Comparison of ENCODE assay signal across 14 cellular contexts in the genomic region with DNA sequence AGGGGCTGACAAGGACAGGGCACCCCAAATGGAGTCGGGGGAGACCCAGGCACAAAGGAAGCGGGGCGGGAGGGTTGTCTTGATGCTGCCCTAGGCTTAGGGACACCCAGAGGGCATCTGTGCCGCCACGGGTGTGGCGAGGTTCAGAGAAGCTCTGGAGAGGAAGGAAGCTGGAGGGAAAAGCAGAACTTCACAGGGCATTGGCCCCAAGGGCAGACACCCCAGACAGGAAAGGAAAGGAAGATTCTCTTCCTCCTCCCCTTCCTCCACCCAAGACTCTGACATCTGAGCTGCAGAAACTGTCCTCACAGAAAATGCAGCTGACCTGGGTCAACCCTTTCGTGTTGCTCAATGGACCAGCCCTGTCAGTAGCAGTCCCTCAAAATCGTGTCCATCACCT. TPM values are rescaled to one million over a fixed set of nuclear protein-coding genes. Genes with fewer than 3 reads are reported as not detected.
A peak's percentile ranks its signal among the peaks of the same experiment; 100 is the strongest.
DNase-seq lines count a peak whose midpoint lies in the region; ATAC-seq and TF ChIP-seq lines count a peak whose summit lies in the region.
"Had no signal": no experiment of that assay in that cellular context is flagged by ENCODE, and none has a peak within 500 bp of the region (broad histone marks: within the 10 kb centered on the region; RNA-seq: fewer than 3 reads in every experiment).

No MANE protein-coding gene starts in this region.

- H3F3A ChIP-seq in smooth muscle cell (ENCODE audit: low read depth), result no peaks in the 10 kb centered on the region

- no peak for TF ChIP-seq RAD21 in liver (IDR thresholded peaks at IDR 0.05)

- peaks cover 30% of the 10 kb centered on the region for H3K79me2 ChIP-seq in smooth muscle cell (ENCODE audit: low read depth)

- H3K4me3 ChIP-seq in liver (ENCODE audit: low read depth in 1 of 3, low read length in 3 of 3), result no peak overlapping the region
- no peak overlapping the region for H3K4me3 ChIP-seq in uterus
- H3K4me3 ChIP-seq in smooth muscle cell, result no peak overlapping the region

- DNase-seq in Right ventricle myocardium inferior (ENCODE audit: missing footprints), result peak; percentile 84
- DNase-seq in cardiac septum (ENCODE audit: low spot score), result no peak
- DNase-seq in activated T-helper 1 cell treated with anti-CD3 and anti-CD28 coated beads, Interleukin-12 subunit alpha, Interleukin-12 subunit beta, Interleukin-2, Interleukin-4 antibody, amounts not matched to agents 30 ng/mL and 10 ng/mL and 1 ng/mL, durations not matched to agents 14 hours and 24 hours and 36 hours (ENCODE audit: low spot score), result no peak
- no peak for DNase-seq in uterus
- no peak for DNase-seq in T1000 (lab: John Stamatoyannopoulos, UW)
- no peak for DNase-seq in smooth muscle cell (lab: John Stamatoyannopoulos, UW; ENCODE audit: unreplicated experiment)
- DNase-seq in midbrain (lab: John Stamatoyannopoulos, UW), result no peak
- DNase-seq: amniotic stem cell; naive B cell; NCI-H146; PC-3; stimulated activated CD4-positive, alpha-beta T cell treated with anti-CD3 and anti-CD28 coated beads, Interleukin-1b, Interleukin-23, amount 100 ng/mL, for 48 hours had no signal

- no peaks in the 10 kb centered on the region for H3K27me3 Mint-ChIP-seq in activated T-helper 1 cell treated with anti-CD3 and anti-CD28 coated beads, Interleukin-12 subunit alpha, Interleukin-12 subunit beta, Interleukin-2, Interleukin-4 antibody, amounts not matched to agents 30 ng/mL and 10 ng/mL and 1 ng/mL, durations not matched to agents 14 hours and 24 hours and 36 hours (ENCODE audit: insufficient read depth)

- no peak overlapping the region for H3K9ac ChIP-seq in liver (ENCODE audit: low read depth in 1 of 2, low read length in 2 of 2)
- no peak overlapping the region for H3K9ac ChIP-seq in smooth muscle cell (ENCODE audit: low read depth)

- no peaks in the 10 kb centered on the region for H3K9me3 Mint-ChIP-seq in activated T-helper 1 cell treated with anti-CD3 and anti-CD28 coated beads, Interleukin-12 subunit alpha, Interleukin-12 subunit beta, Interleukin-2, Interleukin-4 antibody, amounts not matched to agents 30 ng/mL and 10 ng/mL and 1 ng/mL, durations not matched to agents 14 hours and 24 hours and 36 hours
- H3K9me3 Mint-ChIP-seq: naive B cell had no signal

- peaks cover 58% of the 10 kb centered on the region for H3K4me1 Mint-ChIP-seq in activated T-helper 1 cell treated with anti-CD3 and anti-CD28 coated beads, Interleukin-12 subunit alpha, Interleukin-12 subunit beta, Interleukin-2, Interleukin-4 antibody, amounts not matched to agents 30 ng/mL and 10 ng/mL and 1 ng/mL, durations not matched to agents 14 hours and 24 hours and 36 hours (ENCODE audit: low read depth)

- H3K27me3 ChIP-seq in liver (ENCODE audit: control insufficient read depth in 4 of 4, insufficient read depth in 4 of 4, low read length in 3 of 4) (no peaks in the 10 kb centered on the region), uterus (no peaks in the 10 kb centered on the region), smooth muscle cell (ENCODE audit: low read depth) (no peaks in the 10 kb centered on the region)

- H3K36me3 ChIP-seq in liver (ENCODE audit: control insufficient read depth in 4 of 4, insufficient read depth in 3 of 4, low read depth in 1 of 4, low read length in 3 of 4) (peaks cover 0 to 4% (median 1%) of the 10 kb centered on the region in 4 donors), uterus (no peaks in the 10 kb centered on the region), smooth muscle cell (ENCODE audit: low read depth) (no peaks in the 10 kb centered on the region)

- H3K4me1 ChIP-seq in liver (ENCODE audit: control insufficient read depth in 4 of 4, insufficient read depth in 4 of 4, low read length in 3 of 4) (peaks cover 6 to 40% (median 30%) of the 10 kb centered on the region in 4 donors), uterus (peaks cover 11 to 20% of the 10 kb centered on the region in 2 donors), smooth muscle cell (ENCODE audit: low read depth) (peaks cover 19% of the 10 kb centered on the region)

- H3K9me3 ChIP-seq in liver (ENCODE audit: control insufficient read depth in 4 of 4, low read length in 3 of 4) (no peaks in the 10 kb centered on the region), uterus (no peaks in the 10 kb centered on the region), smooth muscle cell (replicated peaks; ENCODE audit: low read depth) (no peaks in the 10 kb centered on the region)
- H3K9me3 ChIP-seq: thoracic aorta had no signal

- peak; percentile 40 for ATAC-seq in Right ventricle myocardium inferior
- ATAC-seq: PC-3 had no signal

- WGBS in liver, result 70% methylated on average over 8 of the region's 8 CpGs
- WGBS in smooth muscle cell (ENCODE audit: low lambda C conversion rate), result 85% methylated on average over 8 of the region's 8 CpGs

- TF ChIP-seq POLR2A in uterus (IDR thresholded peaks at IDR 0.05), result no peak

- peak overlapping the region; percentile 5 for H3K4me3 Mint-ChIP-seq in activated T-helper 1 cell treated with anti-CD3 and anti-CD28 coated beads, Interleukin-12 subunit alpha, Interleukin-12 subunit beta, Interleukin-2, Interleukin-4 antibody, amounts not matched to agents 30 ng/mL and 10 ng/mL and 1 ng/mL, durations not matched to agents 14 hours and 24 hours and 36 hours

- H3K4me2 ChIP-seq in smooth muscle cell, result no peak overlapping the region

- H3K36me3 Mint-ChIP-seq in activated T-helper 1 cell treated with anti-CD3 and anti-CD28 coated beads, Interleukin-12 subunit alpha, Interleukin-12 subunit beta, Interleukin-2, Interleukin-4 antibody, amounts not matched to agents 30 ng/mL and 10 ng/mL and 1 ng/mL, durations not matched to agents 14 hours and 24 hours and 36 hours (ENCODE audit: low read depth), result peaks cover 29% of the 10 kb centered on the region
- H3K36me3 Mint-ChIP-seq: naive B cell had no signal

- H3K27ac ChIP-seq in liver (ENCODE audit: low read depth in 1 of 2, low read length in 2 of 2) (no peak overlapping the region), uterus (peak overlapping the region; percentile 81 to 88), smooth muscle cell (ENCODE audit: low read depth) (no peak overlapping the region)

- H4K20me1 ChIP-seq in smooth muscle cell (ENCODE audit: low read depth), result peaks cover 59% of the 10 kb centered on the region

- intact Hi-C loops in Right ventricle myocardium inferior (cut with DNase I), result no loop called here
- intact Hi-C loops in cardiac septum (cut with DNase I), result no loop called here
- intact Hi-C loops in activated T-helper 1 cell treated with anti-CD3 and anti-CD28 coated beads, Interleukin-12 subunit alpha, Interleukin-12 subunit beta, Interleukin-2, Interleukin-4 antibody, amounts not matched to agents 30 ng/mL and 10 ng/mL and 1 ng/mL, durations not matched to agents 14 hours and 24 hours and 36 hours (cut with micrococcal nuclease), result no loop called here
- intact Hi-C loops in uterus (cut with DNase I; ENCODE audit: low total_unique reads), result no loop called here

- H3K27ac Mint-ChIP-seq in activated T-helper 1 cell treated with anti-CD3 and anti-CD28 coated beads, Interleukin-12 subunit alpha, Interleukin-12 subunit beta, Interleukin-2, Interleukin-4 antibody, amounts not matched to agents 30 ng/mL and 10 ng/mL and 1 ng/mL, durations not matched to agents 14 hours and 24 hours and 36 hours, result peak overlapping the region; percentile 67

- H2AFZ ChIP-seq in smooth muscle cell (ENCODE audit: low read depth), result no peak overlapping the region

- TF ChIP-seq CTCF in liver (IDR thresholded peaks at IDR 0.05; ENCODE audit: low read depth, low read length, missing input control) (no peak), uterus (IDR thresholded peaks at IDR 0.05) (no peak), smooth muscle cell (IDR thresholded peaks at IDR 0.05; ENCODE audit: borderline replicate concordance, insufficient read depth, poor library complexity, severe bottlenecking) (no peak)

TF ChIP-seq in liver, 16 proteins besides CTCF, POLR2A, EP300 and RAD21 (continues in another document):
- TF ChIP-seq HNF4A (conservative IDR thresholded peaks at IDR 0.05), result no peak
- peak; percentile 51 for TF ChIP-seq SP1 (IDR thresholded peaks at IDR 0.05)
- no peak for TF ChIP-seq TAF1 (conservative IDR thresholded peaks at IDR 0.05)
- no peak for TF ChIP-seq JUND (IDR thresholded peaks at IDR 0.05)
- peak; percentile 89 to 93 for TF ChIP-seq RXRA (IDR thresholded peaks at IDR 0.05)
- no peak for TF ChIP-seq ATF3 (IDR thresholded peaks at IDR 0.05)
- TF ChIP-seq YY1 (IDR thresholded peaks at IDR 0.05), result no peak
- TF ChIP-seq, protein P1, sequence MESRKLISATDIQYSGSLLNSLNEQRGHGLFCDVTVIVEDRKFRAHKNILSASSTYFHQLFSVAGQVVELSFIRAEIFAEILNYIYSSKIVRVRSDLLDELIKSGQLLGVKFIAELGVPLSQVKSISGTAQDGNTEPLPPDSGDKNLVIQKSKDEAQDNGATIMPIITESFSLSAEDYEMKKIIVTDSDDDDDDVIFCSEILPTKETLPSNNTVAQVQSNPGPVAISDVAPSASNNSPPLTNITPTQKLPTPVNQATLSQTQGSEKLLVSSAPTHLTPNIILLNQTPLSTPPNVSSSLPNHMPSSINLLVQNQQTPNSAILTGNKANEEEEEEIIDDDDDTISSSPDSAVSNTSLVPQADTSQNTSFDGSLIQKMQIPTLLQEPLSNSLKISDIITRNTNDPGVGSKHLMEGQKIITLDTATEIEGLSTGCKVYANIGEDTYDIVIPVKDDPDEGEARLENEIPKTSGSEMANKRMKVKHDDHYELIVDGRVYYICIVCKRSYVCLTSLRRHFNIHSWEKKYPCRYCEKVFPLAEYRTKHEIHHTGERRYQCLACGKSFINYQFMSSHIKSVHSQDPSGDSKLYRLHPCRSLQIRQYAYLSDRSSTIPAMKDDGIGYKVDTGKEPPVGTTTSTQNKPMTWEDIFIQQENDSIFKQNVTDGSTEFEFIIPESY (IDR thresholded peaks at IDR 0.05), result no peak
- peak; percentile 41 for TF ChIP-seq NR2F2 (IDR thresholded peaks at IDR 0.05)
- TF ChIP-seq FOXA2 (IDR thresholded peaks at IDR 0.05), result no peak

RNA-seq across cellular contexts. Expression of gene DNMT3A, which starts 25.6 kb away (rescaled TPM):
- total RNA-seq in Right ventricle myocardium inferior (18.6 TPM), cardiac septum (24.9 TPM), liver (10 to 100 TPM; 11.9 to 24.2 TPM), uterus (10 to 100 TPM in 3 of 4 donors, 1 to 10 TPM in 1; 2.3 to 95.8 (median 29.9) TPM), smooth muscle cell (16.1 and 16.4 TPM in 2 replicates)
- 101 and 105 TPM in 2 replicates for total RNA-seq in activated T-helper 1 cell treated with anti-CD3 and anti-CD28 coated beads, Interleukin-12 subunit alpha, Interleukin-12 subunit beta, Interleukin-2, Interleukin-4 antibody, amounts not matched to agents 30 ng/mL and 10 ng/mL and 1 ng/mL, durations not matched to agents 14 hours and 24 hours and 36 hours
- polyA plus RNA-seq in liver (1 to 10 TPM; 3.5 to 4.3 TPM), smooth muscle cell (18.9 and 19.9 TPM in 2 replicates)

Comparison
In these comparisons a context has a peak if more than half of its experiments do, and no peak if none do; other contexts are left out.
1. H3K27ac ChIP-seq: peak in uterus (2 of 2); none in liver (0 of 2) and smooth muscle cell (single experiment).